ENCODE assay signal across 7 cellular contexts in genomic region chr14:73753043-73753886, GRCh38. TPM values are rescaled to one million over a fixed set of nuclear protein-coding genes. Genes with fewer than 3 reads are reported as not detected.
DNase-seq lines count a peak whose midpoint lies in the region; ATAC-seq, FAIRE-seq and TF ChIP-seq lines count a peak whose summit lies in the region.

No MANE protein-coding gene starts in this region.

- H3K27me3 Mint-ChIP-seq in T-helper 2 cell treated with Interferon-gamma antibody and Interleukin-4, amounts not matched to agents 5 μg/mL and 100 μg/mL, for 36 hours (ENCODE audit: low read depth), result no peaks in the 10 kb centered on the region

- H3K4me3 ChIP-seq in HEK293 (ENCODE audit: low read depth, low read length) (no peak overlapping the region), pancreas (no peak overlapping the region)

- POLR2A ChIA-PET in HEK293 (lab: Yijun Ruan, JAX), result interaction anchor here (1.0 kb wide), 1 partner anchor 99 kb away, joined by 4 read pairs; the partner anchor contains the start of gene PTGR2

- intact Hi-C loops in pancreas (cut with DNase I), result no loop called here

- WGBS in pancreas, 2 donors, result 48 to 50% methylated on average over 9 of the region's 9 CpGs

- CTCF ChIA-PET in HEK293 (lab: Yijun Ruan, JAX), result interaction anchor here (0.5 to 1.7 kb wide), 6 partner anchors 20 to 572 kb away, joined by 3 to 11 read pairs (median 4); no protein-coding TSS in a partner anchor

- H3K4me1 ChIP-seq in HEK293 (ENCODE audit: control insufficient read depth, insufficient read depth, low read length), result peaks cover 21% of the 10 kb centered on the region
- H3K4me1 ChIP-seq in pancreas, result peaks cover 46 to 86% (median 73%) of the 10 kb centered on the region in 3 donors

- H3K4me1 Mint-ChIP-seq in T-helper 2 cell treated with Interferon-gamma antibody and Interleukin-4, amounts not matched to agents 5 μg/mL and 100 μg/mL, for 36 hours (ENCODE audit: low read depth), result peaks cover 89% of the 10 kb centered on the region

- TF ChIP-seq CTCF in HEK293 (tag by site-specific recombination; IDR thresholded peaks at IDR 0.05) (no peak), pancreas (IDR thresholded peaks at IDR 0.05) (no peak)

- peaks cover 27% of the 10 kb centered on the region for H3K36me3 Mint-ChIP-seq in T-helper 2 cell treated with Interferon-gamma antibody and Interleukin-4, amounts not matched to agents 5 μg/mL and 100 μg/mL, for 36 hours (ENCODE audit: low read depth)

- no peaks in the 10 kb centered on the region for H3K27me3 ChIP-seq in pancreas

- DNase-seq in T-helper 2 cell treated with Interferon-gamma antibody and Interleukin-4, amounts not matched to agents 5 μg/mL and 100 μg/mL, for 36 hours (ENCODE audit: low spot score), result no peak
- DNase-seq in pancreas (peak in 1 of 6 donors; percentile 54), NCI-H524 (lab: John Stamatoyannopoulos, UW) (no peak)

- no peaks in the 10 kb centered on the region for H3K9me3 ChIP-seq in HEK293 (ENCODE audit: control insufficient read depth, insufficient read depth, low read depth, low read length)
- no peaks in the 10 kb centered on the region for H3K9me3 ChIP-seq in pancreas

- H3K27ac ChIP-seq in HEK293 (ENCODE audit: extremely low read depth, low read depth, low read length), result 0 out of 2 replicates have a peak overlapping the region, but pooled peaks have one; percentile 7
- H3K27ac ChIP-seq in pancreas, result peak overlapping the region; percentile 39 to 83 (median 48)

- FAIRE-seq in pancreas (lab: Jason Lieb, UNC), result no peak

- no peaks in the 10 kb centered on the region for H3K9me3 Mint-ChIP-seq in T-helper 2 cell treated with Interferon-gamma antibody and Interleukin-4, amounts not matched to agents 5 μg/mL and 100 μg/mL, for 36 hours

- ATAC-seq in esophagus mucosa, result peak; percentile 21
- peak; percentile 24 to 49 (median 40) for ATAC-seq in pancreas
- no peak for ATAC-seq in GM19455 (IDR thresholded peaks at IDR 0.05; ENCODE audit: unreplicated experiment)
- ATAC-seq in GM21447 (IDR thresholded peaks at IDR 0.05; ENCODE audit: unreplicated experiment), result no peak

- H3K27ac Mint-ChIP-seq in T-helper 2 cell treated with Interferon-gamma antibody and Interleukin-4, amounts not matched to agents 5 μg/mL and 100 μg/mL, for 36 hours, result peak overlapping the region; percentile 86

- peaks cover 0 to 3% of the 10 kb centered on the region in 2 experiments; a peak in 1 of 3 replicates for H3K36me3 ChIP-seq in HEK293 (ENCODE audit: control insufficient read depth in 2 of 2, insufficient read depth in 1 of 2, low read length in 2 of 2)
- no peaks in the 10 kb centered on the region for H3K36me3 ChIP-seq in pancreas

- H3K4me3 Mint-ChIP-seq in T-helper 2 cell treated with Interferon-gamma antibody and Interleukin-4, amounts not matched to agents 5 μg/mL and 100 μg/mL, for 36 hours, result peak overlapping the region; percentile 81

TF ChIP-seq in HEK293, 187 proteins besides CTCF, POLR2A, EP300 and RAD21:
- TF ChIP-seq GLIS1 (tag by site-specific recombination; IDR thresholded peaks at IDR 0.05) (peak; percentile 35; the same call in 1 of the 2 replicates), ZNF292 (tag by site-specific recombination; IDR thresholded peaks at IDR 0.05; ENCODE audit: borderline replicate concordance, low read depth) (no peak), PRDM4 (tag by site-specific recombination; IDR thresholded peaks at IDR 0.05) (no peak), ZNF830 (tag by site-specific recombination; IDR thresholded peaks at IDR 0.05; ENCODE audit: low read depth) (no peak), HOXC10 (CRISPR knock-in tag; IDR thresholded peaks at IDR 0.05) (no peak), REPIN1 (tag by site-specific recombination; IDR thresholded peaks at IDR 0.05; ENCODE audit: low read depth) (no peak), ZNF335 (tag by site-specific recombination; conservative IDR thresholded peaks at IDR 0.05) (no peak)
TF ChIP-seq in HEK293: peak in this region for 1.

RNA-seq across cellular contexts. Expression of gene PNMA1, which starts 39.1 kb away (rescaled TPM):
- total RNA-seq in esophagus mucosa, result 11.6 TPM
- total RNA-seq in pancreas, result 10 to 100 TPM in 2 of 6 donors, 1 to 10 TPM in 4; 2.8 to 11.7 (median 6.5) TPM
- 10 to 100 TPM in 1 of 2 donors, 1 to 10 TPM in 1; 6.2 to 25.4 TPM for polyA plus RNA-seq in pancreas

Comparison
In these comparisons a context has a peak if more than half of its experiments do, and no peak if none do; other contexts are left out.
1. ATAC-seq: peak in esophagus mucosa (single experiment) and pancreas (4 of 4); none in GM19455 (single experiment) and GM21447 (single experiment).